ENCODE assay signal across 9 cellular contexts in genomic region chr2:223613017-223613950, GRCh38. TPM values are rescaled to one million over a fixed set of nuclear protein-coding genes. Genes with fewer than 3 reads are reported as not detected.
DNase-seq lines count a peak whose midpoint lies in the region; ATAC-seq and TF ChIP-seq lines count a peak whose summit lies in the region.
"Had no signal": no experiment of that assay in that cellular context is flagged by ENCODE, and none has a peak within 500 bp of the region (broad histone marks: within the 10 kb centered on the region; RNA-seq: fewer than 3 reads in every experiment).

No MANE protein-coding gene starts in this region.

- H3K9me3 ChIP-seq in RWPE2 (ENCODE audit: severe bottlenecking), result no peaks in the 10 kb centered on the region
- H3K9me3 ChIP-seq in fibroblast of lung (ENCODE audit: control insufficient read depth, insufficient read depth, low read depth, low read length), result no peaks in the 10 kb centered on the region
- H3K9me3 ChIP-seq in muscle layer of colon (ENCODE audit: low read length), result no peaks in the 10 kb centered on the region

- TF ChIP-seq CTCF in RWPE2 (IDR thresholded peaks at IDR 0.05; ENCODE audit: poor library complexity, severe bottlenecking) (no peak), fibroblast of lung (conservative IDR thresholded peaks at IDR 0.05 in 1 of 2, IDR thresholded peaks at IDR 0.05 in 1 of 2; ENCODE audit: low read depth in 1 of 2, low read length in 2 of 2) (no peak)

- peak overlapping the region; percentile 34 for H3K27ac ChIP-seq in RWPE2 (ENCODE audit: poor library complexity, severe bottlenecking)
- peak overlapping the region; percentile 73 for H3K27ac ChIP-seq in fibroblast of lung (ENCODE audit: insufficient read depth, low read length)
- no peak overlapping the region for H3K27ac ChIP-seq in muscle layer of colon (ENCODE audit: low read depth, low read length)

- H3K4me3 ChIP-seq in RWPE2 (ENCODE audit: severe bottlenecking) (peak overlapping the region; percentile 3), fibroblast of lung (replicated peaks in 1 of 4; ENCODE audit: control extremely low read depth in 1 of 4, insufficient read depth in 1 of 4, low read depth in 3 of 4, low read length in 4 of 4) (peak overlapping the region; percentile 24 to 47 (median 43)), muscle layer of colon (ENCODE audit: low read depth in 1 of 2, low read length in 2 of 2) (peak overlapping the region in 1 of 2 donors; percentile 19)

- H3K4me1 ChIP-seq in RWPE2 (ENCODE audit: insufficient read depth, poor library complexity, severe bottlenecking) (peaks cover 4% of the 10 kb centered on the region), fibroblast of lung (ENCODE audit: control insufficient read depth, extremely low read depth, insufficient read depth, low read length) (peaks cover 6% of the 10 kb centered on the region), muscle layer of colon (ENCODE audit: insufficient read depth, low read length) (no peaks in the 10 kb centered on the region)

- H3K36me3 Mint-ChIP-seq in activated CD4-positive, alpha-beta T cell treated with anti-CD3 and anti-CD28 coated beads, Interleukin-2, amount 10 ng/mL, durations not matched to agents 7 days and 5 days (ENCODE audit: low read depth), result no peaks in the 10 kb centered on the region

- H3K4me2 ChIP-seq in fibroblast of lung (ENCODE audit: extremely low read depth, insufficient read depth, low read length), result peak overlapping the region; percentile 96

- DNase-seq in activated CD4-positive, alpha-beta T cell treated with anti-CD3 and anti-CD28 coated beads for 48 hours, result peak; percentile 4
- DNase-seq in activated CD4-positive, alpha-beta T cell treated with anti-CD3 and anti-CD28 coated beads, Interleukin-2, amount 10 ng/mL, durations not matched to agents 7 days and 5 days, result no peak
- peak; percentile 94 for DNase-seq in RWPE2 (ENCODE audit: low spot score)
- DNase-seq in fibroblast of lung (ENCODE audit: low read depth in 2 of 2), result peak; percentile 99
- no peak for DNase-seq in OCI-M2 (lab: John Stamatoyannopoulos, UW; ENCODE audit: unreplicated experiment)
- DNase-seq: DND-41 had no signal

- H4K20me1 ChIP-seq in fibroblast of lung (ENCODE audit: control insufficient read depth, extremely low read depth, insufficient read depth, low read length), result no peaks in the 10 kb centered on the region

- H3K27me3 Mint-ChIP-seq in activated CD4-positive, alpha-beta T cell treated with anti-CD3 and anti-CD28 coated beads, Interleukin-2, amount 10 ng/mL, durations not matched to agents 7 days and 5 days, result peaks cover 33% of the 10 kb centered on the region

- no peaks in the 10 kb centered on the region for H3K9me3 Mint-ChIP-seq in activated CD4-positive, alpha-beta T cell treated with anti-CD3 and anti-CD28 coated beads, Interleukin-2, amount 10 ng/mL, durations not matched to agents 7 days and 5 days

- no peak overlapping the region for H3K4me3 Mint-ChIP-seq in activated CD4-positive, alpha-beta T cell treated with anti-CD3 and anti-CD28 coated beads, Interleukin-2, amount 10 ng/mL, durations not matched to agents 7 days and 5 days

- POLR2A ChIA-PET in activated CD4-positive, alpha-beta T cell treated with anti-CD3 and anti-CD28 coated beads, Interleukin-2, amount 10 ng/mL, durations not matched to agents 7 days and 5 days (lab: Charles Lee), result no interaction called here

- H3K79me2 ChIP-seq in fibroblast of lung (ENCODE audit: control insufficient read depth, insufficient read depth, low read length), result no peaks in the 10 kb centered on the region

- no peak overlapping the region for H3K27ac Mint-ChIP-seq in activated CD4-positive, alpha-beta T cell treated with anti-CD3 and anti-CD28 coated beads, Interleukin-2, amount 10 ng/mL, durations not matched to agents 7 days and 5 days

- H3K27me3 ChIP-seq in RWPE2 (ENCODE audit: insufficient read depth, poor library complexity, severe bottlenecking), result no peaks in the 10 kb centered on the region
- H3K27me3 ChIP-seq in fibroblast of lung (ENCODE audit: control insufficient read depth, insufficient read depth, low read length), result no peaks in the 10 kb centered on the region
- no peaks in the 10 kb centered on the region for H3K27me3 ChIP-seq in muscle layer of colon (ENCODE audit: control insufficient read depth in 1 of 2, insufficient read depth in 2 of 2, low read length in 2 of 2)

- H3K4me1 Mint-ChIP-seq in activated CD4-positive, alpha-beta T cell treated with anti-CD3 and anti-CD28 coated beads, Interleukin-2, amount 10 ng/mL, durations not matched to agents 7 days and 5 days, result no peaks in the 10 kb centered on the region

- H3K36me3 ChIP-seq in RWPE2 (ENCODE audit: low read depth) (no peaks in the 10 kb centered on the region), fibroblast of lung (ENCODE audit: control insufficient read depth, insufficient read depth, low read length) (no peaks in the 10 kb centered on the region), muscle layer of colon (ENCODE audit: insufficient read depth, low read length) (no peaks in the 10 kb centered on the region)

- CTCF ChIA-PET in activated CD4-positive, alpha-beta T cell treated with anti-CD3 and anti-CD28 coated beads, Interleukin-2, amount 10 ng/mL, durations not matched to agents 7 days and 5 days (lab: Charles Lee), result no interaction called here

- H2AFZ ChIP-seq in fibroblast of lung (ENCODE audit: low read length), result peak overlapping the region; percentile 87

- H3K9ac ChIP-seq in fibroblast of lung (ENCODE audit: insufficient read depth, low read length) (peak overlapping the region; percentile 48), muscle layer of colon (ENCODE audit: low read length) (peak overlapping the region; percentile 6)

- ATAC-seq in RWPE2 (ENCODE audit: low read depth), result peak; percentile 99
- ATAC-seq in GM19035 (IDR thresholded peaks at IDR 0.05; ENCODE audit: unreplicated experiment), result no peak
- no peak for ATAC-seq in GM21717 (IDR thresholded peaks at IDR 0.05; ENCODE audit: unreplicated experiment)

RNA-seq across cellular contexts. Expression of gene SCG2, which starts 11.1 kb away (rescaled TPM):
- total RNA-seq in activated CD4-positive, alpha-beta T cell treated with anti-CD3 and anti-CD28 coated beads, Interleukin-2, amount 10 ng/mL, durations not matched to agents 7 days and 5 days, result under 1 TPM; 0.08 to 0.10 TPM
- total RNA-seq in fibroblast of lung, result 0.66 and 2.1 TPM in 2 replicates
- polyA plus RNA-seq in fibroblast of lung, result 1.4 and 2.9 TPM in 2 replicates
- polyA plus RNA-seq in fibroblast of lung (2012), result 1.2 and 1.8 TPM in 2 replicates
- polyA minus RNA-seq in fibroblast of lung (ENCODE audit: low replicate concordance), result not detected in 2 replicates

Comparison
In these comparisons a context has a peak if more than half of its experiments do, and no peak if none do; other contexts are left out.
1. DNase-seq: peak in activated CD4-positive, alpha-beta T cell treated with anti-CD3 and anti-CD28 coated beads for 48 hours (single experiment), RWPE2 (single experiment) and fibroblast of lung (2 of 2); none in activated CD4-positive, alpha-beta T cell treated with anti-CD3 and anti-CD28 coated beads, Interleukin-2, amount 10 ng/mL, durations not matched to agents 7 days and 5 days (single experiment) and OCI-M2 (single experiment).